ENCODE assay signal across 8 cellular contexts in genomic region chr4:103076777-103077347, GRCh38. TPM values are rescaled to one million over a fixed set of nuclear protein-coding genes. Genes with fewer than 3 reads are reported as not detected.
DNase-seq lines count a peak whose midpoint lies in the region; ATAC-seq, FAIRE-seq and TF ChIP-seq lines count a peak whose summit lies in the region.

No MANE protein-coding gene starts in this region.

- peaks cover 26% of the 10 kb centered on the region for H3K4me1 Mint-ChIP-seq in memory B cell

- peaks cover 53% of the 10 kb centered on the region for H3K79me2 ChIP-seq in Karpas-422 (ENCODE audit: low read length)

- in situ Hi-C loops in astrocyte of the spinal cord (cut with HindIII; ENCODE audit: low sequenced_read_pairs), result no loop called here

- H3K27me3 ChIP-seq in Karpas-422 (ENCODE audit: low read length) (no peaks in the 10 kb centered on the region), uterus (no peaks in the 10 kb centered on the region)

- FAIRE-seq in HTR-8/SVneo (lab: Jason Lieb, UNC), result no peak

- H3K27ac ChIP-seq in Karpas-422 (ENCODE audit: low read length), result peak overlapping the region; percentile 88
- peak overlapping the region; percentile 89 to 93 for H3K27ac ChIP-seq in uterus

- peaks cover 56% of the 10 kb centered on the region for H3K4me1 ChIP-seq in Karpas-422 (ENCODE audit: low read length)
- peaks cover 0 to 8% of the 10 kb centered on the region in 2 donors for H3K4me1 ChIP-seq in uterus

- H3K9me3 Mint-ChIP-seq in memory B cell, result no peaks in the 10 kb centered on the region

- TF ChIP-seq POLR2A in uterus (IDR thresholded peaks at IDR 0.05), result no peak

- peak overlapping the region; percentile 95 for H3K4me3 ChIP-seq in GM12865 (ENCODE audit: low read depth, low read length)
- H3K4me3 ChIP-seq in Karpas-422 (ENCODE audit: low read length), result peak overlapping the region; percentile 95
- peak overlapping the region; percentile 62 for H3K4me3 ChIP-seq in astrocyte of the spinal cord (ENCODE audit: low read depth, low read length)
- peak overlapping the region; percentile 59 to 75 for H3K4me3 ChIP-seq in uterus

- no peaks in the 10 kb centered on the region for H3K27me3 Mint-ChIP-seq in memory B cell

- H3K36me3 ChIP-seq in Karpas-422 (ENCODE audit: insufficient read depth, low read length), result peaks cover 17% of the 10 kb centered on the region
- no peaks in the 10 kb centered on the region for H3K36me3 ChIP-seq in uterus

- H3K9me2 ChIP-seq in Karpas-422 (replicated peaks; ENCODE audit: insufficient read depth, low read length), result no peaks in the 10 kb centered on the region

- peak; percentile 30 for DNase-seq in GM12865 (ENCODE audit: low read depth)
- peak; percentile 82 for DNase-seq in Karpas-422
- no peak for DNase-seq in astrocyte of the spinal cord (ENCODE audit: low read depth, low spot score)
- no peak for DNase-seq in memory B cell (ENCODE audit: low spot score in 2 of 2)
- no peak for DNase-seq in uterus
- no peak for DNase-seq in left lobe of liver (ENCODE audit: low spot score)
- DNase-seq in HTR-8/SVneo (ENCODE audit: insufficient read length, low spot score), result no peak

- intact Hi-C loops in uterus (cut with DNase I; ENCODE audit: low total_unique reads), result no loop called here

- TF ChIP-seq CTCF in GM12865 (IDR thresholded peaks at IDR 0.05; ENCODE audit: insufficient read depth, low read depth, low read length, missing control alignments), result no peak
- no peak for TF ChIP-seq CTCF in astrocyte of the spinal cord (IDR thresholded peaks at IDR 0.05; ENCODE audit: low read depth, low read length)
- no peak for TF ChIP-seq CTCF in uterus (IDR thresholded peaks at IDR 0.05)

- peak; percentile 45 for ATAC-seq in GM21447 (IDR thresholded peaks at IDR 0.05; ENCODE audit: unreplicated experiment)
- ATAC-seq in memory B cell (ENCODE audit: low read depth), result peak; percentile 40
- ATAC-seq in left lobe of liver, result no peak

- H3K9me3 ChIP-seq in Karpas-422 (ENCODE audit: low read length), result no peaks in the 10 kb centered on the region
- no peaks in the 10 kb centered on the region for H3K9me3 ChIP-seq in uterus

- H3K4me3 Mint-ChIP-seq in memory B cell, result peak overlapping the region; percentile 91

- peak overlapping the region; percentile 77 for H2AFZ ChIP-seq in Karpas-422 (ENCODE audit: low read length)

- H3K9ac ChIP-seq in Karpas-422 (ENCODE audit: low read length), result peak overlapping the region; percentile 98

- H3K36me3 Mint-ChIP-seq in memory B cell, result no peaks in the 10 kb centered on the region

- peak overlapping the region; percentile 97 for H3K27ac Mint-ChIP-seq in memory B cell

- H3K4me2 ChIP-seq in Karpas-422 (ENCODE audit: low read depth, low read length, poor library complexity, severe bottlenecking), result peak overlapping the region; percentile 93

- no peaks in the 10 kb centered on the region for H4K20me1 ChIP-seq in Karpas-422 (ENCODE audit: insufficient read depth, low read depth, low read length)

RNA-seq across cellular contexts. Expression of gene SLC9B2, which starts 0.3 kb away (rescaled TPM):
- total RNA-seq in Karpas-422 (2014; rRNA removed; shearing (Covaris generic); ENCODE audit: low replicate concordance), result 78.8 and 91.0 TPM in 2 replicates
- 10 to 100 TPM in 3 of 4 donors, under 1 TPM in 1; 0.59 to 26.9 (median 25.6) TPM for total RNA-seq in uterus
- 32.3 TPM for total RNA-seq in left lobe of liver

RNA-seq across cellular contexts. Expression of gene BDH2, which starts 22.8 kb away (rescaled TPM):
- total RNA-seq in Karpas-422 (2014; rRNA removed; shearing (Covaris generic); ENCODE audit: low replicate concordance), result 31.2 and 42.2 TPM in 2 replicates
- total RNA-seq in uterus (10 to 100 TPM; 39.7 to 96.7 (median 78.1) TPM), left lobe of liver (53.6 TPM)

RNA-seq across cellular contexts. Expression of gene SLC9B1, which starts 57.4 kb away (rescaled TPM):
- 0.97 and 1.4 TPM in 2 replicates for total RNA-seq in Karpas-422 (2014; rRNA removed; shearing (Covaris generic); ENCODE audit: low replicate concordance)
- total RNA-seq in uterus, result 1 to 10 TPM in 2 of 4 donors, under 1 TPM in 1, not detected in 1; 0.59 to 4.8 (median 2.5) TPM
- 0.18 TPM for total RNA-seq in left lobe of liver

Comparison
In these comparisons a context has a peak if more than half of its experiments do, and no peak if none do; other contexts are left out.
1. DNase-seq: peak in GM12865 (single experiment) and Karpas-422 (single experiment); none in astrocyte of the spinal cord (single experiment), memory B cell (0 of 2), uterus (0 of 2), left lobe of liver (single experiment) and HTR-8/SVneo (single experiment).
2. Peak in every context shown above with its lines, with median percentiles within 50 percentile points of each other: H3K4me3 ChIP-seq.